In the genomic region with DNA sequence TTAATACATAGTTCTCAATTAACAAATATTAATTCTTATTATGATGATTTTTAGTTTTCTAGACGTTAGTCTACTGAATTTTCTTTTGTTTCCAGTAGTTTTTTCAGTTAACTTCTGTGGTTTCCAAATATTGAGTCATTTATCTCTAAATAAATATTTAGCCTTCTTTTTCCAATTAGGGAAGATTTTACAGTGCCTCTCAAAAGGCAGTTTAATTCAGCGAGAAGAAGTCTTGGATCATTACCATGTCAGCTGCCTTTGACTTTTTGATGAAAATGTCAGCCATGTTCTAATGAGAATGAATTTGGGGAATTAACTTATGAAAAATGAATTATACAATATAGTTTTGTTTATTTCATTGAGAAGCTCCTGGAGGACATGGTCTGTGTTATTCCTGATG, we compare ENCODE assay signal across 26 cellular contexts.
"Had no signal": no experiment of that assay in that cellular context is flagged by ENCODE, and none has a peak within 500 bp of the region (broad histone marks: within the 10 kb centered on the region; RNA-seq: fewer than 3 reads in every experiment).

No MANE protein-coding gene starts in this region.

- H3K4me3 Mint-ChIP-seq: activated CD4-positive, alpha-beta T cell treated with anti-CD3 and anti-CD28 coated beads, Interleukin-2, amount 10 ng/mL, durations not matched to agents 24 days and 14 days; activated CD8-positive, alpha-beta T cell treated with anti-CD3 and anti-CD28 coated beads, Interleukin-2, amount 10 ng/mL, durations not matched to agents 7 days and 5 days; activated naive CD4-positive, alpha-beta T cell treated with anti-CD3 and anti-CD28 coated beads for 36 hours; activated T-cell treated with anti-CD3 and anti-CD28 coated beads, Interleukin-2, amount 50 U/mL, for 4 hours; activated T-helper 1 cell treated with anti-CD3 and anti-CD28 coated beads, Interleukin-12 subunit alpha, Interleukin-12 subunit beta, Interleukin-2, Interleukin-4 antibody, amounts not matched to agents 30 ng/mL and 10 ng/mL and 1 ng/mL, durations not matched to agents 14 hours and 24 hours and 36 hours had no signal

- H3K4me3 ChIP-seq: adrenal gland, body of pancreas, breast epithelium, Peyer's patch had no signal

- H3K4me1 ChIP-seq: adrenal gland, breast epithelium, Peyer's patch had no signal

- H3K36me3 ChIP-seq: adrenal gland, breast epithelium, Peyer's patch had no signal

- H3K27me3 ChIP-seq: adrenal gland, body of pancreas, breast epithelium, Peyer's patch had no signal

- H3K27ac ChIP-seq: adrenal gland, body of pancreas, breast epithelium, Peyer's patch had no signal

- H3K9me3 Mint-ChIP-seq: activated CD4-positive, alpha-beta T cell treated with anti-CD3 and anti-CD28 coated beads, Interleukin-2, amount 10 ng/mL, durations not matched to agents 24 days and 14 days; activated naive CD4-positive, alpha-beta T cell treated with anti-CD3 and anti-CD28 coated beads for 36 hours; activated naive CD4-positive, alpha-beta T cell treated with anti-CD3 and anti-CD28 coated beads, Interleukin-2, amount 50 U/mL, for 72 hours; activated T-cell treated with anti-CD3 and anti-CD28 coated beads, Interleukin-2, amount 50 U/mL, for 4 hours; activated T-helper 1 cell treated with anti-CD3 and anti-CD28 coated beads, Interleukin-12 subunit alpha, Interleukin-12 subunit beta, Interleukin-2, Interleukin-4 antibody, amounts not matched to agents 30 ng/mL and 10 ng/mL and 1 ng/mL, durations not matched to agents 14 hours and 24 hours and 36 hours had no signal

- H3K36me3 Mint-ChIP-seq: activated naive CD4-positive, alpha-beta T cell treated with anti-CD3 and anti-CD28 coated beads, Interleukin-2, amount 50 U/mL, for 72 hours had no signal

- H3K9me3 ChIP-seq: adrenal gland, body of pancreas, breast epithelium, Peyer's patch had no signal

- DNase-seq: activated CD4-positive, alpha-beta T cell treated with anti-CD3 and anti-CD28 coated beads, Interleukin-2, amount 10 ng/mL, durations not matched to agents 24 days and 14 days; activated CD4-positive, alpha-beta T cell treated with anti-CD3 and anti-CD28 coated beads, Interleukin-2, amount 50 U/mL, for 48 hours; activated CD8-positive, alpha-beta memory T cell treated with anti-CD3 and anti-CD28 coated beads, Interleukin-2, amount 50 U/mL, for 4 hours; activated CD8-positive, alpha-beta T cell treated with anti-CD3 and anti-CD28 coated beads, Interleukin-2, amount 10 ng/mL, durations not matched to agents 7 days and 5 days; activated gamma-delta T cell treated with Interleukin-2 at 50 U/mL for 16 hours; activated naive CD4-positive, alpha-beta T cell treated with anti-CD3 and anti-CD28 coated beads for 36 hours; activated T-cell treated with anti-CD3 and anti-CD28 coated beads for 4 hours; activated T-cell treated with anti-CD3 and anti-CD28 coated beads, Interleukin-2, amount 50 U/mL, for 4 hours; adrenal gland; body of pancreas; Karpas-422; MM.1S; MV-4-11; NCI-H1092; NCI-H1436 treated with DMSO at 0.1 percent for 48 hours; NCI-H1694 treated with DMSO at 0.1 percent for 48 hours; NCI-H2029; NCI-H345; NCI-H524 treated with DMSO at 0.1 percent for 48 hours; Peyer's patch; RPMI8226; SHP77 treated with DMSO at 0.1 percent for 48 hours; T1000 had no signal

- H3K27ac Mint-ChIP-seq: activated CD4-positive, alpha-beta T cell treated with anti-CD3 and anti-CD28 coated beads, Interleukin-2, amount 10 ng/mL, durations not matched to agents 24 days and 14 days; activated CD8-positive, alpha-beta T cell treated with anti-CD3 and anti-CD28 coated beads, Interleukin-2, amount 10 ng/mL, durations not matched to agents 7 days and 5 days; activated naive CD4-positive, alpha-beta T cell treated with anti-CD3 and anti-CD28 coated beads for 36 hours; activated naive CD4-positive, alpha-beta T cell treated with anti-CD3 and anti-CD28 coated beads, Interleukin-2, amount 50 U/mL, for 72 hours; activated T-helper 1 cell treated with anti-CD3 and anti-CD28 coated beads, Interleukin-12 subunit alpha, Interleukin-12 subunit beta, Interleukin-2, Interleukin-4 antibody, amounts not matched to agents 30 ng/mL and 10 ng/mL and 1 ng/mL, durations not matched to agents 14 hours and 24 hours and 36 hours had no signal

- H3K4me1 Mint-ChIP-seq: activated CD4-positive, alpha-beta T cell treated with anti-CD3 and anti-CD28 coated beads, Interleukin-2, amount 10 ng/mL, durations not matched to agents 24 days and 14 days had no signal

- H3K27me3 Mint-ChIP-seq: activated CD4-positive, alpha-beta T cell treated with anti-CD3 and anti-CD28 coated beads, Interleukin-2, amount 10 ng/mL, durations not matched to agents 24 days and 14 days had no signal
